33 cellular contexts compared by ENCODE assay signal in the genomic region with DNA sequence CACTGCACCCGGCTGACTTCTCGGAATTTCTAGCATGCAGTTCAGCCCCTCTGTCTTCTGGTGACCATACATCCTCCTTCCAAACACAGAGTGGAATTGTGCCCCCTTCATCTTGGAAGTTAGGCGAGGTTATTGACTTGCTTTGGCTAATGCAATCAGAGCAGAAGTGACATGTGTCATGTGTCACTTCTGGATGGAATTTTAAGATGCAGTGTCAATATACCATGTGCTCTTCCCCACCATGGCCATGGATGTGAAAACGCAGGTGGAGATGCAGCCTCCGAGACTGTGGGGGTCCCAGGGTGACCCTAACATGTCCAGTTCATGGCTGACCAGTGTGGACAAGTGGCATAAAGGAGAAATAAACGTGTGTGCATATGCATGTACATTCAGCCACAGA.
A peak's percentile ranks its signal among the peaks of the same experiment; 100 is the strongest.
DNase-seq lines count a peak whose midpoint lies in the region; ATAC-seq, FAIRE-seq and TF ChIP-seq lines count a peak whose summit lies in the region.
"Had no signal": no experiment of that assay in that cellular context is flagged by ENCODE, and none has a peak within 500 bp of the region (broad histone marks: within the 10 kb centered on the region; RNA-seq: fewer than 3 reads in every experiment).

No MANE protein-coding gene starts in this region.

- H4K20me1 ChIP-seq in HepG2 (ENCODE audit: insufficient read depth, low read length): no peaks in the 10 kb centered on the region
- no peaks in the 10 kb centered on the region for H4K20me1 ChIP-seq in K562 (replicated peaks; ENCODE audit: control insufficient read depth, insufficient read depth, low read length)
- H4K20me1 ChIP-seq: BLaER1; BLaER1 treated with 17β-estradiol and CSF1 and Interleukin-3, amounts not matched to agents 10 nM and 100 nM had no signal

- TF ChIP-seq RAD21 in HepG2 (CRISPR knock-in tag; IDR thresholded peaks at IDR 0.05): no peak
- no peak for TF ChIP-seq RAD21 in K562 (CRISPR knock-in tag; conservative IDR thresholded peaks at IDR 0.05 in 1 of 2, IDR thresholded peaks at IDR 0.05 in 1 of 2)

- in situ Hi-C loops in HepG2 (cut with HindIII; ENCODE audit: extremely low pct_ligation_motif_present, low pct_unique_long_range_greater_than_20kb) (no loop called here), K562 (cut with MboI) (no loop called here)

- no peaks in the 10 kb centered on the region for H3K79me2 ChIP-seq in HepG2 (ENCODE audit: insufficient read depth, low read length)
- no peaks in the 10 kb centered on the region for H3K79me2 ChIP-seq in K562 (ENCODE audit: control insufficient read depth, insufficient read depth, low read length)

- no peak for TF ChIP-seq CTCF in HepG2 (CRISPR knock-in tag; IDR thresholded peaks at IDR 0.05)
- TF ChIP-seq CTCF in right lobe of liver (IDR thresholded peaks at IDR 0.05): no peak
- TF ChIP-seq CTCF in K562 (IDR thresholded peaks at IDR 0.05 in 2 of 3, conservative IDR thresholded peaks at IDR 0.05 in 1 of 3; ENCODE audit: insufficient read depth in 2 of 3, low read depth in 1 of 3, low read length in 3 of 3): no peak
- no peak for TF ChIP-seq CTCF in bronchial epithelial cell (IDR thresholded peaks at IDR 0.05; ENCODE audit: insufficient read depth, low read length, severe bottlenecking)

- H3K27me3 ChIP-seq in HepG2 (ENCODE audit: control insufficient read depth in 1 of 2, insufficient read depth in 2 of 2, low read length in 2 of 2) (no peaks in the 10 kb centered on the region), right lobe of liver (no peaks in the 10 kb centered on the region), K562 (ENCODE audit: control insufficient read depth in 2 of 2, insufficient read depth in 2 of 2, low read length in 2 of 2) (peaks cover 2 to 18% of the 10 kb centered on the region in 2 experiments; a peak in 4 of 5 replicates), bronchial epithelial cell (ENCODE audit: control insufficient read depth, insufficient read depth, low read length) (no peaks in the 10 kb centered on the region)
- H3K27me3 ChIP-seq: BLaER1; BLaER1 treated with 17β-estradiol and CSF1 and Interleukin-3, amounts not matched to agents 10 nM and 100 nM had no signal

- FAIRE-seq in HepG2 (lab: Jason Lieb, UNC) (no peak), K562 (lab: Jason Lieb, UNC) (no peak), bronchial epithelial cell (lab: Jason Lieb, UNC) (peak; percentile 84)
- FAIRE-seq: A204.1, A549, D721Med had no signal

- WGBS in HepG2 (ENCODE audit: low lambda C conversion rate): 6% methylated on average over 3 of the region's 6 CpGs
- WGBS in right lobe of liver (ENCODE audit: insufficient coverage, low coverage, low lambda C conversion rate, missing lambda C conversion rate): 67% methylated on average over 4 of the region's 6 CpGs
- under 1% methylated on average over 6 of the region's 6 CpGs for WGBS in K562 (ENCODE audit: insufficient coverage, low coverage, missing lambda C conversion rate)

- no peak for TF ChIP-seq EP300 in HepG2 (IDR thresholded peaks at IDR 0.05; ENCODE audit: low read depth in 2 of 2, low read length in 2 of 2)
- no peak for TF ChIP-seq EP300 in HepG2 (CRISPR knock-in tag; IDR thresholded peaks at IDR 0.05; ENCODE audit: borderline replicate concordance)
- no peak for TF ChIP-seq EP300 in K562 (IDR thresholded peaks at IDR 0.05; ENCODE audit: low read length)

- H3K4me3 ChIP-seq in HepG2 (replicated peaks in 1 of 3; ENCODE audit: insufficient read depth in 1 of 3, low read depth in 2 of 3, low read length in 3 of 3) (no peak overlapping the region), right lobe of liver (no peak overlapping the region), K562 (no peak overlapping the region), bronchial epithelial cell (ENCODE audit: low read depth, low read length) (no peak overlapping the region)
- H3K4me3 ChIP-seq: A549; BLaER1; BLaER1 treated with 17β-estradiol and CSF1 and Interleukin-3, amounts not matched to agents 10 nM and 100 nM had no signal

- H3K36me3 ChIP-seq in HepG2 (replicated peaks in 1 of 2; ENCODE audit: control insufficient read depth in 1 of 2, insufficient read depth in 2 of 2, low read length in 2 of 2) (no peaks in the 10 kb centered on the region), right lobe of liver (no peaks in the 10 kb centered on the region), K562 (ENCODE audit: control insufficient read depth, insufficient read depth, low read length) (no peaks in the 10 kb centered on the region), bronchial epithelial cell (ENCODE audit: control insufficient read depth, insufficient read depth, low read length) (no peaks in the 10 kb centered on the region)
- H3K36me3 ChIP-seq: BE2C; BLaER1; BLaER1 treated with 17β-estradiol and CSF1 and Interleukin-3, amounts not matched to agents 10 nM and 100 nM had no signal

- DNase-seq in HepG2 (ENCODE audit: low spot score) (no peak), right lobe of liver (no peak), K562 (ENCODE audit: extremely low read depth in 1 of 4, low spot score in 3 of 4) (no peak), bronchial epithelial cell (ENCODE audit: low read depth) (no peak), kidney tubule cell (ENCODE audit: low spot score) (no peak), NCI-H1048 (lab: John Stamatoyannopoulos, UW) (no peak)
- DNase-seq: 8988T; ACHN; AML-193; BE2C; C1 segment of cervical spinal cord; Caco-2; Calu3; CD4-positive, alpha-beta memory T cell; CD4-positive, alpha-beta T cell; CD4-positive, CD25-positive, alpha-beta regulatory T cell; CD8-positive, alpha-beta memory T cell; CD8-positive, alpha-beta T cell; COR-L47; DMS 273 treated with DMSO at 0.1 percent for 48 hours; DMS153; DMS53; DMS79; DMS79 treated with DMSO at 0.1 percent for 48 hours; DND-41; EL had no signal

- H3K9me1 ChIP-seq in K562 (ENCODE audit: control insufficient read depth, insufficient read depth, low read length): no peaks in the 10 kb centered on the region

- ATAC-seq in HepG2 (no peak), right lobe of liver (no peak), K562 (no peak)
- ATAC-seq: A549; CD8-positive, alpha-beta T cell had no signal

- no peak overlapping the region for H2AFZ ChIP-seq in HepG2 (ENCODE audit: low read length)
- H2AFZ ChIP-seq in K562 (ENCODE audit: low read depth, low read length): no peak overlapping the region

- CTCF ChIA-PET in HepG2 (lab: Yijun Ruan, JAX; ENCODE audit: low intra/inter-chr PET ratio, low total read pairs): no interaction called here
- CTCF ChIA-PET in K562 (lab: Yijun Ruan, JAX; ENCODE audit: low intra/inter-chr PET ratio): no interaction called here

- H3K27ac ChIP-seq in HepG2 (ENCODE audit: extremely low read length, insufficient read depth, low read length): no peak overlapping the region
- H3K27ac ChIP-seq in right lobe of liver: no peak overlapping the region
- H3K27ac ChIP-seq in K562 (ENCODE audit: extremely low read depth, low read depth, low read length): no peak overlapping the region
- H3K27ac ChIP-seq: 22Rv1; A549; BLaER1; BLaER1 treated with 17β-estradiol and CSF1 and Interleukin-3, amounts not matched to agents 10 nM and 100 nM; C4-2B had no signal

- TF ChIP-seq POLR2A in HepG2 (IDR thresholded peaks at IDR 0.05; ENCODE audit: insufficient read depth in 1 of 2, low read depth in 2 of 2, low read length in 2 of 2) (no peak), right lobe of liver (IDR thresholded peaks at IDR 0.05) (no peak), K562 (conservative IDR thresholded peaks at IDR 0.05) (no peak)

- H3K9ac ChIP-seq in HepG2 (ENCODE audit: insufficient read depth, low read depth, low read length) (no peak overlapping the region), K562 (ENCODE audit: insufficient read depth in 1 of 2, low read depth in 2 of 2, low read length in 2 of 2) (no peak overlapping the region)
- H3K9ac ChIP-seq: BLaER1; BLaER1 treated with 17β-estradiol and CSF1 and Interleukin-3, amounts not matched to agents 10 nM and 100 nM had no signal

- no peaks in the 10 kb centered on the region for H3K9me3 ChIP-seq in HepG2 (ENCODE audit: low read length)
- no peaks in the 10 kb centered on the region for H3K9me3 ChIP-seq in right lobe of liver
- H3K9me3 ChIP-seq in K562 (replicated peaks; ENCODE audit: control insufficient read depth, insufficient read depth, low read depth, low read length): no peaks in the 10 kb centered on the region
- H3K9me3 ChIP-seq: A549, BE2C, BLaER1, Caco-2 had no signal

- POLR2A ChIA-PET in HepG2 (lab: Yijun Ruan, JAX) (no interaction called here), K562 (lab: Yijun Ruan, JAX) (no interaction called here)

- H3K4me2 ChIP-seq in HepG2 (ENCODE audit: low read depth, low read length) (no peak overlapping the region), K562 (ENCODE audit: insufficient read depth, low read length) (no peak overlapping the region)
- H3K4me2 ChIP-seq: A549; BLaER1; BLaER1 treated with 17β-estradiol and CSF1 and Interleukin-3, amounts not matched to agents 10 nM and 100 nM had no signal

- BruUV-seq in HepG2 (replicated peaks; lab: Mats Ljungman, UMichigan) (no TSS peak), K562 (replicated peaks; lab: Mats Ljungman, UMichigan) (no TSS peak)

- intact Hi-C loops in HepG2 (cut with micrococcal nuclease; ENCODE audit: unreplicated experiment): no loop called here
- intact Hi-C loops in right lobe of liver (cut with DNase I): no loop called here
- intact Hi-C loops in K562 (cut with micrococcal nuclease): no loop called here

- peaks cover 16% of the 10 kb centered on the region for H3K4me1 ChIP-seq in HepG2 (ENCODE audit: insufficient read depth, low read length)
- peaks cover 0 to 6% (median 0%) of the 10 kb centered on the region in 4 donors for H3K4me1 ChIP-seq in right lobe of liver
- no peaks in the 10 kb centered on the region for H3K4me1 ChIP-seq in K562 (replicated peaks in 1 of 2; ENCODE audit: control insufficient read depth in 2 of 2, insufficient read depth in 2 of 2, low read length in 2 of 2)
- H3K4me1 ChIP-seq: BE2C had no signal

TF ChIP-seq in HepG2, 621 proteins besides CTCF, POLR2A, EP300 and RAD21 (continues in another document):
- TF ChIP-seq SMARCC2 (IDR thresholded peaks at IDR 0.05): no peak
- no peak for TF ChIP-seq LCORL (IDR thresholded peaks at IDR 0.05)
- TF ChIP-seq LCORL (CRISPR knock-in tag; IDR thresholded peaks at IDR 0.05): no peak
- TF ChIP-seq ZNF441 (CRISPR knock-in tag; IDR thresholded peaks at IDR 0.05; ENCODE audit: borderline replicate concordance): no peak
- no peak for TF ChIP-seq GTF3A (CRISPR knock-in tag; conservative IDR thresholded peaks at IDR 0.05)
- no peak for TF ChIP-seq ZFYVE20 (CRISPR knock-in tag; IDR thresholded peaks at IDR 0.05; ENCODE audit: borderline replicate concordance, low read depth)

TF ChIP-seq in K562, 482 proteins besides CTCF, POLR2A, EP300 and RAD21:
- TF ChIP-seq RBFOX2 (IDR thresholded peaks at IDR 0.05; ENCODE audit: low read depth, low read length): no peak
- TF ChIP-seq CEBPB (tag; IDR thresholded peaks at IDR 0.05): 0 out of 2 replicates have a peak, but pooled peaks have one; percentile 38
- TF ChIP-seq ZNF436 (CRISPR knock-in tag; IDR thresholded peaks at IDR 0.05): no peak
- TF ChIP-seq KDM1A (IDR thresholded peaks at IDR 0.05): no peak
- no peak for TF ChIP-seq GTF2F1 (IDR thresholded peaks at IDR 0.05; ENCODE audit: low read depth, low read length)

Comparison
In these comparisons a context has a peak if more than half of its experiments do, and no peak if none do; other contexts are left out.
1. Of the 241 proteins assayed by ChIP-seq in both HepG2 and K562: peak only in HepG2: MNT; only in K562: CEBPB; in both: none; in neither: 239.